ENCODE assay signal across 1 cellular context in genomic region chr6:110944681-110945151, GRCh38.
TF ChIP-seq lines count a peak whose summit lies in the region.

No MANE protein-coding gene starts in this region.

TF ChIP-seq in HepG2, 621 proteins besides CTCF, POLR2A, EP300 and RAD21:
- TF ChIP-seq ZFYVE20 (CRISPR knock-in tag; IDR thresholded peaks at IDR 0.05; ENCODE audit: borderline replicate concordance, low read depth), result no peak
- TF ChIP-seq ZKSCAN5 (CRISPR knock-in tag; IDR thresholded peaks at IDR 0.05), result no peak
- TF ChIP-seq ZNF672 (CRISPR knock-in tag; IDR thresholded peaks at IDR 0.05), result no peak
- no peak for TF ChIP-seq FOSL1 (CRISPR knock-in tag; IDR thresholded peaks at IDR 0.05; ENCODE audit: borderline replicate concordance)
- TF ChIP-seq CREB1 (IDR thresholded peaks at IDR 0.05), result peak; percentile 14; the same call in 1 of the 2 replicates
- TF ChIP-seq CREB1 (CRISPR knock-in tag; IDR thresholded peaks at IDR 0.05), result no peak
- TF ChIP-seq MTF1 (CRISPR knock-in tag; IDR thresholded peaks at IDR 0.05), result no peak
